In the genomic region with DNA sequence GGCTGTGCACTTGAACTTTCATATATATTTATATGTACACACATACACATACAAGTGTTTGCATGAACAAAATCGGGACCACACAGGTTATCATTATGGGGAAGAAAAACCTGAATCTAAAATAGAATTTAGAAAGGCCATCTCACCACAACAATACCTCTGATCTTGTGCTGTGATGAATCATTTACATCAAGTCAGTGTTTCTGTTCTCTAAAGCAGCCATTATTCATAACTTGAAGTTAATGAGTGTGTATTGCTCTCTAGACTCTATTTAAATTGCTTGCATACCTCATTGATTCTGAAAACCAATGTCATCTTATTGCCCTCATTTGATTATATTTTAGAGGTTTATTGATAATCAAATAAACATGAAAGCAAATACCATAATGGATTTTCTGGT, we compare ENCODE assay signal across 14 cellular contexts.
DNase-seq lines count a peak whose midpoint lies in the region; ATAC-seq and TF ChIP-seq lines count a peak whose summit lies in the region.
"Had no signal": no experiment of that assay in that cellular context is flagged by ENCODE, and none has a peak within 500 bp of the region (broad histone marks: within the 10 kb centered on the region; RNA-seq: fewer than 3 reads in every experiment).

No MANE protein-coding gene starts in this region.

- H3K9me3 ChIP-seq in neural progenitor cell (ENCODE audit: low read depth) (no peaks in the 10 kb centered on the region), PC-3 (ENCODE audit: low read length) (no peaks in the 10 kb centered on the region)
- H3K9me3 ChIP-seq: upper lobe of left lung had no signal

- peak overlapping the region; percentile 47 for H3K27ac Mint-ChIP-seq in activated CD4-positive, alpha-beta T cell treated with anti-CD3 and anti-CD28 coated beads for 36 hours
- H3K27ac Mint-ChIP-seq in activated CD4-positive, alpha-beta T cell treated with anti-CD3 and anti-CD28 coated beads, Interleukin-2, amount 10 ng/mL, durations not matched to agents 7 days and 5 days, result no peak overlapping the region
- no peak overlapping the region for H3K27ac Mint-ChIP-seq in neural progenitor cell

- H3F3A ChIP-seq in neural progenitor cell (ENCODE audit: low read depth) (no peaks in the 10 kb centered on the region), PC-3 (ENCODE audit: low read length, unreplicated experiment) (no peaks in the 10 kb centered on the region)

- H4K20me1 ChIP-seq in neural progenitor cell (ENCODE audit: low read depth) (no peaks in the 10 kb centered on the region), PC-3 (ENCODE audit: low read length) (no peaks in the 10 kb centered on the region)

- DNase-seq in activated CD4-positive, alpha-beta T cell treated with anti-CD3 and anti-CD28 coated beads for 36 hours, result no peak
- DNase-seq in activated CD4-positive, alpha-beta T cell treated with anti-CD3 and anti-CD28 coated beads, Interleukin-2, amount 10 ng/mL, durations not matched to agents 7 days and 5 days, result no peak
- DNase-seq in renal cortical epithelial cell (ENCODE audit: low read depth) (peak; percentile 46), neural progenitor cell (ENCODE audit: low spot score) (no peak), PC-3 (no peak), SKM-1 (lab: John Stamatoyannopoulos, UW; ENCODE audit: unreplicated experiment) (no peak)
- DNase-seq: activated CD4-positive, alpha-beta T cell treated with anti-CD3 and anti-CD28 coated beads for 48 hours; NCI-H1417 treated with DMSO at 0.1 percent for 48 hours; nucleus accumbens; stimulated activated CD4-positive, alpha-beta T cell treated with anti-CD3 and anti-CD28 coated beads, Interleukin-4, amount 100 ng/mL, for 4 hours; upper lobe of left lung had no signal

- H3K36me3 Mint-ChIP-seq in activated CD4-positive, alpha-beta T cell treated with anti-CD3 and anti-CD28 coated beads for 36 hours (ENCODE audit: low read depth), result no peaks in the 10 kb centered on the region
- H3K36me3 Mint-ChIP-seq in activated CD4-positive, alpha-beta T cell treated with anti-CD3 and anti-CD28 coated beads, Interleukin-2, amount 10 ng/mL, durations not matched to agents 7 days and 5 days (ENCODE audit: low read depth), result no peaks in the 10 kb centered on the region
- H3K36me3 Mint-ChIP-seq in neural progenitor cell, result no peaks in the 10 kb centered on the region

- H3K4me3 ChIP-seq in neural progenitor cell (no peak overlapping the region), PC-3 (ENCODE audit: low read length) (no peak overlapping the region)
- H3K4me3 ChIP-seq: upper lobe of left lung had no signal

- no peaks in the 10 kb centered on the region for H3K79me2 ChIP-seq in neural progenitor cell (ENCODE audit: low read depth)
- no peaks in the 10 kb centered on the region for H3K79me2 ChIP-seq in PC-3 (ENCODE audit: low read length)

- peaks cover 42% of the 10 kb centered on the region for H3K4me1 Mint-ChIP-seq in activated CD4-positive, alpha-beta T cell treated with anti-CD3 and anti-CD28 coated beads for 36 hours
- H3K4me1 Mint-ChIP-seq in activated CD4-positive, alpha-beta T cell treated with anti-CD3 and anti-CD28 coated beads, Interleukin-2, amount 10 ng/mL, durations not matched to agents 7 days and 5 days, result peaks cover 8% of the 10 kb centered on the region
- peaks cover 5% of the 10 kb centered on the region for H3K4me1 Mint-ChIP-seq in neural progenitor cell

- H3K9me3 Mint-ChIP-seq in activated CD4-positive, alpha-beta T cell treated with anti-CD3 and anti-CD28 coated beads for 36 hours (ENCODE audit: low read depth), result no peaks in the 10 kb centered on the region
- no peaks in the 10 kb centered on the region for H3K9me3 Mint-ChIP-seq in activated CD4-positive, alpha-beta T cell treated with anti-CD3 and anti-CD28 coated beads, Interleukin-2, amount 10 ng/mL, durations not matched to agents 7 days and 5 days
- H3K9me3 Mint-ChIP-seq in neural progenitor cell, result no peaks in the 10 kb centered on the region

- POLR2A ChIA-PET in activated CD4-positive, alpha-beta T cell treated with anti-CD3 and anti-CD28 coated beads for 36 hours (lab: Charles Lee), result no interaction called here
- POLR2A ChIA-PET in activated CD4-positive, alpha-beta T cell treated with anti-CD3 and anti-CD28 coated beads, Interleukin-2, amount 10 ng/mL, durations not matched to agents 7 days and 5 days (lab: Charles Lee), result no interaction called here
- POLR2A ChIA-PET in PC-3 (lab: Charles Lee; ENCODE audit: unreplicated experiment), result no interaction called here

- H3K9ac ChIP-seq in neural progenitor cell (no peak overlapping the region), PC-3 (ENCODE audit: low read length) (no peak overlapping the region)

- TF ChIP-seq CTCF in neural progenitor cell (IDR thresholded peaks at IDR 0.05) (no peak), PC-3 (conservative IDR thresholded peaks at IDR 0.05; ENCODE audit: low read depth, low read length) (no peak)

- H2AFZ ChIP-seq in neural progenitor cell (replicated peaks) (no peak overlapping the region), PC-3 (ENCODE audit: low read length) (no peak overlapping the region)

- no TSS peak for BruUV-seq in PC-3 (replicated peaks; lab: Mats Ljungman, UMichigan)

- H3K4me1 ChIP-seq in neural progenitor cell (no peaks in the 10 kb centered on the region), PC-3 (ENCODE audit: insufficient read depth, low read length) (no peaks in the 10 kb centered on the region)
- H3K4me1 ChIP-seq: upper lobe of left lung had no signal

- no peak overlapping the region for H3K4me3 Mint-ChIP-seq in activated CD4-positive, alpha-beta T cell treated with anti-CD3 and anti-CD28 coated beads for 36 hours
- no peak overlapping the region for H3K4me3 Mint-ChIP-seq in activated CD4-positive, alpha-beta T cell treated with anti-CD3 and anti-CD28 coated beads, Interleukin-2, amount 10 ng/mL, durations not matched to agents 7 days and 5 days
- H3K4me3 Mint-ChIP-seq in neural progenitor cell, result no peak overlapping the region

- H3K27ac ChIP-seq in neural progenitor cell (no peak overlapping the region), PC-3 (ENCODE audit: low read length) (no peak overlapping the region)
- H3K27ac ChIP-seq: upper lobe of left lung had no signal

- H3K4me2 ChIP-seq in neural progenitor cell (no peak overlapping the region), PC-3 (ENCODE audit: low read length) (no peak overlapping the region)

- ATAC-seq in activated CD4-positive, alpha-beta T cell treated with anti-CD3 and anti-CD28 coated beads for 36 hours, result peak; percentile 94
- ATAC-seq in GM21526 (IDR thresholded peaks at IDR 0.05; ENCODE audit: low FRiP score, unreplicated experiment) (peak; percentile 78), HG03108 (IDR thresholded peaks at IDR 0.05; ENCODE audit: unreplicated experiment) (peak; percentile 93), PC-3 (no peak)
- ATAC-seq: esophagus mucosa had no signal

- intact Hi-C loops in activated CD4-positive, alpha-beta T cell treated with anti-CD3 and anti-CD28 coated beads for 36 hours (cut with DNase I, micrococcal nuclease), result loop anchor here in 1 of 2 experiments (1.0 to 2.0 kb wide), 4 partner anchors 19 to 105 kb away; partner anchors contain the start of gene TMEM156
- intact Hi-C loops in PC-3 (cut with micrococcal nuclease), result no loop called here

- CTCF ChIA-PET in activated CD4-positive, alpha-beta T cell treated with anti-CD3 and anti-CD28 coated beads for 36 hours (lab: Charles Lee), result no interaction called here
- CTCF ChIA-PET in activated CD4-positive, alpha-beta T cell treated with anti-CD3 and anti-CD28 coated beads, Interleukin-2, amount 10 ng/mL, durations not matched to agents 7 days and 5 days (lab: Charles Lee), result interaction anchor here (0.6 kb wide), 1 partner anchor 124 kb away, joined by 3 read pairs; no protein-coding TSS in a partner anchor
- CTCF ChIA-PET in PC-3 (lab: Charles Lee), result no interaction called here

- H3K36me3 ChIP-seq in neural progenitor cell, result no peaks in the 10 kb centered on the region
- H3K36me3 ChIP-seq in PC-3 (ENCODE audit: low read depth, low read length), result no peaks in the 10 kb centered on the region; the same call in 1 of the 2 replicates

- no peaks in the 10 kb centered on the region for H3K9me2 ChIP-seq in PC-3 (replicated peaks; ENCODE audit: low read length)

- H3K27me3 Mint-ChIP-seq in activated CD4-positive, alpha-beta T cell treated with anti-CD3 and anti-CD28 coated beads for 36 hours, result no peaks in the 10 kb centered on the region
- no peaks in the 10 kb centered on the region for H3K27me3 Mint-ChIP-seq in activated CD4-positive, alpha-beta T cell treated with anti-CD3 and anti-CD28 coated beads, Interleukin-2, amount 10 ng/mL, durations not matched to agents 7 days and 5 days
- H3K27me3 Mint-ChIP-seq in neural progenitor cell (ENCODE audit: insufficient read depth, low read depth), result no peaks in the 10 kb centered on the region

- H3K27me3 ChIP-seq in neural progenitor cell, result no peaks in the 10 kb centered on the region
- H3K27me3 ChIP-seq in PC-3 (ENCODE audit: low read length), result no peaks in the 10 kb centered on the region
- H3K27me3 ChIP-seq: upper lobe of left lung had no signal
